8 cellular contexts compared by ENCODE assay signal in the genomic region with DNA sequence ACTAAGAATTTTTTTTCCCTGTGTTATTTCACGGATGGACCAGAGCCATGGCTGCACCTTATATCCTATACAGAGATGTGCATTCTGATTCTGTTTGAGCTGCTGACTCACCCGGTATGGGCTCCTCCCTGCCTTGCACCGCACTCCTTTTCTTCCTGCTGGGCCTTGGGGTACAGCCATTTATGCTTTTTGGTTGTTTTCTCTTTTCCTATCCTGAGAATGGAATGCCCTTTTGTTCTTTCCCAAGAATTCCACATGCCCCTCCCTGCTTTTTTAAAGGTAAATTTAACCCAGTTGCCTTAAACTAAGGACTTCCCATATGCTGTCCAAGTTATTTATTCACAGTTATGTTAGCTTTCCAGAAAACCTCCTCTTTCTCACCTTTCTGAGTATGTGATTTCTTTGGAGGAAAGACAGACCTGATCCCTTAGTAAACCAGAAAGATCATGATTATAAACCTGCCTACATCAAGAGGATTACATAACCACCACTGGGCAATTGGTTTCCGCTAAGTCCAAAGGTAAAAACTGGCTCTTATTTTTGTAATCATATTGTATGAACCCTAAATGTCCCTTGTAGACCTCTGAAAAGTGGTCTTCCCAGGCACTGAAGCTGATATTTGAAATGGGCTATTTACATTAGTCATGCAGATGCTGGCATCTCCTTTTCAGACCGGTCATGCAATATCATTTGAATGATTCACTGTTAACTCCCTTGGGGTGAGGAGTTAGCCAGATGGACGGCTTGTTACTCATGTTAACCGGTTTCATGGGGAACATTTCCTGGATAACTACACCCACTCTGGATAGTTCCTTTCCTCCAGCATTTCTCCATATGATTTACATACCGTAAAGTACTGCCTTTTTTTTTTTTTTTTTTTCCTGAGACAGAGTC. TPM values are rescaled to one million over a fixed set of nuclear protein-coding genes. Genes with fewer than 3 reads are reported as not detected.
A peak's percentile ranks its signal among the peaks of the same experiment; 100 is the strongest.
DNase-seq lines count a peak whose midpoint lies in the region; ATAC-seq and TF ChIP-seq lines count a peak whose summit lies in the region.

No MANE protein-coding gene starts in this region.

- no peak for TF ChIP-seq CTCF in fibroblast of the aortic adventitia (IDR thresholded peaks at IDR 0.05; ENCODE audit: insufficient read depth, low read length)

- DNase-seq in EL (peak; percentile 98), SJCRH30 (peak; percentile 52 to 53), fibroblast of the aortic adventitia (ENCODE audit: low read depth) (peak; percentile 97), pulmonary artery endothelial cell (ENCODE audit: low read depth, low spot score) (peak; percentile 88), cerebellar nuclear complex (lab: John Stamatoyannopoulos, UW) (no peak)

- 0 out of 2 replicates have a peak, but pooled peaks cover 2% of the 10 kb centered on the region for H3K9me3 ChIP-seq in SJCRH30 (replicated peaks)

- H3K36me3 ChIP-seq in SJCRH30 = peaks cover 20% of the 10 kb centered on the region

- H3K4me3 ChIP-seq in SJCRH30 = no peak overlapping the region
- no peak overlapping the region for H3K4me3 ChIP-seq in fibroblast of the aortic adventitia (ENCODE audit: low read depth, low read length)

- H3K27ac ChIP-seq in SJCRH30 = peak overlapping the region; percentile 79

- no peaks in the 10 kb centered on the region for H3K27me3 ChIP-seq in SJCRH30

- ATAC-seq in HG03439 (IDR thresholded peaks at IDR 0.05; ENCODE audit: unreplicated experiment) (no peak), HG03108 (IDR thresholded peaks at IDR 0.05; ENCODE audit: unreplicated experiment) (no peak), HG02571 (IDR thresholded peaks at IDR 0.05; ENCODE audit: unreplicated experiment) (no peak)

- peaks cover 22% of the 10 kb centered on the region for H3K4me1 ChIP-seq in SJCRH30

RNA-seq across cellular contexts. Expression of gene TMOD3, which starts 45.5 kb away (rescaled TPM):
- total RNA-seq in SJCRH30 (2014; rRNA removed; shearing (Covaris generic)) = 31.2 and 33.1 TPM in 2 replicates
- 21.3 and 53.0 TPM in 2 replicates for total RNA-seq in fibroblast of the aortic adventitia (ENCODE audit: low replicate concordance)
- total RNA-seq in pulmonary artery endothelial cell = 73.5 and 75.9 TPM in 2 replicates

Comparison
In these comparisons a context has a peak if more than half of its experiments do, and no peak if none do; other contexts are left out.
1. DNase-seq: peak in EL (single experiment), SJCRH30 (2 of 2), fibroblast of the aortic adventitia (single experiment) and pulmonary artery endothelial cell (single experiment); none in cerebellar nuclear complex (0 of 2).